ENCODE assay signal across 1 cellular context in genomic region chr1:26677306-26678115, GRCh38.
TF ChIP-seq lines count a peak whose summit lies in the region.

No MANE protein-coding gene starts in this region.

TF ChIP-seq in HEK293, 187 proteins besides CTCF, POLR2A, EP300 and RAD21 (continued from another document):
- TF ChIP-seq ZBTB11 (tag by site-specific recombination; conservative IDR thresholded peaks at IDR 0.05; ENCODE audit: low read depth) (no peak), ZNF155 (tag by site-specific recombination; IDR thresholded peaks at IDR 0.05) (no peak), ZNF2 (tag by site-specific recombination; IDR thresholded peaks at IDR 0.05) (no peak), PBX3 (CRISPR knock-in tag; IDR thresholded peaks at IDR 0.05) (no peak)
- TF ChIP-seq, protein P1, sequence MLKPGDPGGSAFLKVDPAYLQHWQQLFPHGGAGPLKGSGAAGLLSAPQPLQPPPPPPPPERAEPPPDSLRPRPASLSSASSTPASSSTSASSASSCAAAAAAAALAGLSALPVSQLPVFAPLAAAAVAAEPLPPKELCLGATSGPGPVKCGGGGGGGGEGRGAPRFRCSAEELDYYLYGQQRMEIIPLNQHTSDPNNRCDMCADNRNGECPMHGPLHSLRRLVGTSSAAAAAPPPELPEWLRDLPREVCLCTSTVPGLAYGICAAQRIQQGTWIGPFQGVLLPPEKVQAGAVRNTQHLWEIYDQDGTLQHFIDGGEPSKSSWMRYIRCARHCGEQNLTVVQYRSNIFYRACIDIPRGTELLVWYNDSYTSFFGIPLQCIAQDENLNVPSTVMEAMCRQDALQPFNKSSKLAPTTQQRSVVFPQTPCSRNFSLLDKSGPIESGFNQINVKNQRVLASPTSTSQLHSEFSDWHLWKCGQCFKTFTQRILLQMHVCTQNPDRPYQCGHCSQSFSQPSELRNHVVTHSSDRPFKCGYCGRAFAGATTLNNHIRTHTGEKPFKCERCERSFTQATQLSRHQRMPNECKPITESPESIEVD (tag by site-specific recombination; IDR thresholded peaks at IDR 0.05): no peak
